11 cellular contexts compared by ENCODE assay signal in genomic region chr2:174059178-174059874, GRCh38.
DNase-seq lines count a peak whose midpoint lies in the region; ATAC-seq and TF ChIP-seq lines count a peak whose summit lies in the region.
"Had no signal": no experiment of that assay in that cellular context is flagged by ENCODE, and none has a peak within 500 bp of the region (broad histone marks: within the 10 kb centered on the region; RNA-seq: fewer than 3 reads in every experiment).

No MANE protein-coding gene starts in this region.

- H3K27me3 Mint-ChIP-seq in CD14-positive monocyte (ENCODE audit: low read depth in 3 of 3) = peaks cover 0 to 4% (median 2%) of the 10 kb centered on the region in 3 donors
- peaks cover 8% of the 10 kb centered on the region for H3K27me3 Mint-ChIP-seq in activated CD4-positive, alpha-beta T cell treated with anti-CD3 and anti-CD28 coated beads, Interleukin-2, amount 10 ng/mL, durations not matched to agents 7 days and 5 days

- no peaks in the 10 kb centered on the region for H4K20me1 ChIP-seq in MM.1S (ENCODE audit: insufficient read depth, low read length)

- peak overlapping the region; percentile 73 for H3K56ac ChIP-seq in mesendoderm (ENCODE audit: low read length)

- H2BK5ac ChIP-seq in mesendoderm (ENCODE audit: low read length) = peak overlapping the region; percentile 64

- no peak overlapping the region for H4K5ac ChIP-seq in mesendoderm (ENCODE audit: low read length)

- H3K27ac ChIP-seq in mesendoderm (ENCODE audit: low read depth, low read length) = peak overlapping the region; percentile 50
- no peak overlapping the region for H3K27ac ChIP-seq in right atrium auricular region
- H3K27ac ChIP-seq in MM.1S (ENCODE audit: low read length) = no peak overlapping the region
- H3K27ac ChIP-seq: lower lobe of right lung had no signal

- H2AK5ac ChIP-seq in mesendoderm (ENCODE audit: low read length) = peak overlapping the region; percentile 52

- H3K4me1 Mint-ChIP-seq in CD14-positive monocyte = peaks cover 10% of the 10 kb centered on the region
- H3K4me1 Mint-ChIP-seq in activated CD4-positive, alpha-beta T cell treated with anti-CD3 and anti-CD28 coated beads, Interleukin-2, amount 10 ng/mL, durations not matched to agents 7 days and 5 days = no peaks in the 10 kb centered on the region

- intact Hi-C loops in CD14-positive monocyte (cut with micrococcal nuclease) = no loop called here

- no peak for ATAC-seq in GM19467 (IDR thresholded peaks at IDR 0.05; ENCODE audit: unreplicated experiment)

- no peak for TF ChIP-seq CTCF in CD14-positive monocyte (IDR thresholded peaks at IDR 0.05)
- no peak for TF ChIP-seq CTCF in right atrium auricular region (IDR thresholded peaks at IDR 0.05)
- TF ChIP-seq CTCF in MM.1S (IDR thresholded peaks at IDR 0.05; ENCODE audit: low read length) = no peak

- H3K4me2 ChIP-seq in mesendoderm (ENCODE audit: low read length) (no peak overlapping the region), MM.1S (ENCODE audit: low read depth, low read length) (no peak overlapping the region)

- no peaks in the 10 kb centered on the region for H3K79me1 ChIP-seq in mesendoderm (ENCODE audit: low read length)

- peak overlapping the region; percentile 62 for H2BK120ac ChIP-seq in mesendoderm (ENCODE audit: low read depth, low read length)

- CTCF ChIA-PET in activated CD4-positive, alpha-beta T cell treated with anti-CD3 and anti-CD28 coated beads, Interleukin-2, amount 10 ng/mL, durations not matched to agents 7 days and 5 days (lab: Charles Lee) = interaction anchor here (1.5 to 1.8 kb wide), 2 partner anchors 13 to 16 kb away, joined by 4 to 5 read pairs; no protein-coding TSS in a partner anchor

- no peaks in the 10 kb centered on the region for H3F3A ChIP-seq in MM.1S (ENCODE audit: insufficient read depth, low read length)

- H4K8ac ChIP-seq in mesendoderm (ENCODE audit: low read depth, low read length) = no peak overlapping the region

- H2AFZ ChIP-seq in MM.1S (ENCODE audit: low read length) = no peak overlapping the region

- no peak overlapping the region for H3K4ac ChIP-seq in mesendoderm (ENCODE audit: low read depth, low read length)

- POLR2A ChIA-PET in activated CD4-positive, alpha-beta T cell treated with anti-CD3 and anti-CD28 coated beads, Interleukin-2, amount 10 ng/mL, durations not matched to agents 7 days and 5 days (lab: Charles Lee) = no interaction called here

- WGBS in mesendoderm (ENCODE audit: extremely low coverage, insufficient coverage, low lambda C conversion rate) = 100% methylated on average over 1 of the region's 6 CpGs

- H3K9me3 ChIP-seq in right atrium auricular region (no peaks in the 10 kb centered on the region), MM.1S (replicated peaks; ENCODE audit: insufficient read depth, low read length) (no peaks in the 10 kb centered on the region)
- H3K9me3 ChIP-seq: lower lobe of right lung had no signal

- H3K9me3 Mint-ChIP-seq in CD14-positive monocyte = peaks cover 4 to 16% (median 11%) of the 10 kb centered on the region in 7 donors
- peaks cover 17% of the 10 kb centered on the region for H3K9me3 Mint-ChIP-seq in activated CD4-positive, alpha-beta T cell treated with anti-CD3 and anti-CD28 coated beads, Interleukin-2, amount 10 ng/mL, durations not matched to agents 7 days and 5 days

- H3K27ac Mint-ChIP-seq in CD14-positive monocyte = peak overlapping the region; percentile 17 to 77 (median 46)
- H3K27ac Mint-ChIP-seq in activated CD4-positive, alpha-beta T cell treated with anti-CD3 and anti-CD28 coated beads, Interleukin-2, amount 10 ng/mL, durations not matched to agents 7 days and 5 days = no peak overlapping the region
- H3K27ac Mint-ChIP-seq: H9 had no signal

- no peak overlapping the region for H3K9ac ChIP-seq in mesendoderm (ENCODE audit: low read length)
- H3K9ac ChIP-seq in MM.1S (ENCODE audit: low read length) = no peak overlapping the region

- no peaks in the 10 kb centered on the region for H3K36me3 Mint-ChIP-seq in CD14-positive monocyte
- peaks cover 6% of the 10 kb centered on the region for H3K36me3 Mint-ChIP-seq in activated CD4-positive, alpha-beta T cell treated with anti-CD3 and anti-CD28 coated beads, Interleukin-2, amount 10 ng/mL, durations not matched to agents 7 days and 5 days (ENCODE audit: low read depth)

- H3K27me3 ChIP-seq in mesendoderm (ENCODE audit: insufficient read depth, low read length, poor library complexity) = no peaks in the 10 kb centered on the region
- H3K27me3 ChIP-seq in right atrium auricular region = no peaks in the 10 kb centered on the region
- no peaks in the 10 kb centered on the region for H3K27me3 ChIP-seq in MM.1S (replicated peaks; ENCODE audit: insufficient read depth, low read length)

- no peak overlapping the region for H3K4me3 Mint-ChIP-seq in CD14-positive monocyte
- no peak overlapping the region for H3K4me3 Mint-ChIP-seq in activated CD4-positive, alpha-beta T cell treated with anti-CD3 and anti-CD28 coated beads, Interleukin-2, amount 10 ng/mL, durations not matched to agents 7 days and 5 days
- H3K4me3 Mint-ChIP-seq: H9 had no signal

- H3K23ac ChIP-seq in mesendoderm (ENCODE audit: low read length) = no peak overlapping the region

- H3K18ac ChIP-seq in mesendoderm (ENCODE audit: low read length) = peak overlapping the region; percentile 8

- H3K4me3 ChIP-seq in mesendoderm (ENCODE audit: low read length) (no peak overlapping the region), right atrium auricular region (no peak overlapping the region), MM.1S (ENCODE audit: low read length) (no peak overlapping the region)
- H3K4me3 ChIP-seq: lower lobe of right lung had no signal

- H3K79me2 ChIP-seq in mesendoderm (ENCODE audit: control insufficient read depth, insufficient read depth, low read length) (no peaks in the 10 kb centered on the region), MM.1S (ENCODE audit: low read length) (no peaks in the 10 kb centered on the region)

- DNase-seq in CD14-positive monocyte (ENCODE audit: low spot score) = peak; percentile 58
- peak; percentile 86 for DNase-seq in MV-4-11 (lab: John Stamatoyannopoulos, UW)
- DNase-seq in dermis blood vessel endothelial cell = peak; percentile 95
- no peak for DNase-seq in mesendoderm
- DNase-seq in right atrium auricular region (ENCODE audit: low spot score) = no peak
- no peak for DNase-seq in MM.1S
- no peak for DNase-seq in activated CD4-positive, alpha-beta T cell treated with anti-CD3 and anti-CD28 coated beads, Interleukin-2, amount 10 ng/mL, durations not matched to agents 7 days and 5 days
- DNase-seq: activated effector memory CD4-positive, alpha-beta T cell treated with anti-CD3 and anti-CD28 coated beads, Interleukin-2, amount 50 U/mL, for 16 hours; H9; lower lobe of right lung had no signal

- H2BK15ac ChIP-seq in mesendoderm (replicated peaks; ENCODE audit: low read depth) = no peak overlapping the region

- H3K4me1 ChIP-seq in mesendoderm (ENCODE audit: control insufficient read depth, low read depth, low read length) (peaks cover 11% of the 10 kb centered on the region), right atrium auricular region (peaks cover 0 to 5% of the 10 kb centered on the region in 2 donors), MM.1S (ENCODE audit: low read length) (no peaks in the 10 kb centered on the region)

- H3K36me3 ChIP-seq in mesendoderm (ENCODE audit: control insufficient read depth, insufficient read depth, low read length) (no peaks in the 10 kb centered on the region), right atrium auricular region (no peaks in the 10 kb centered on the region), MM.1S (replicated peaks; ENCODE audit: insufficient read depth, low read length) (no peaks in the 10 kb centered on the region)
- H3K36me3 ChIP-seq: lower lobe of right lung had no signal

- no peaks in the 10 kb centered on the region for H3K9me2 ChIP-seq in MM.1S (replicated peaks; ENCODE audit: insufficient read depth, low read length)

Comparison
In these comparisons a context has a peak if more than half of its experiments do, and no peak if none do; other contexts are left out.
1. DNase-seq: peak in CD14-positive monocyte (single experiment), MV-4-11 (single experiment) and dermis blood vessel endothelial cell (single experiment); none in mesendoderm (single experiment), right atrium auricular region (single experiment), MM.1S (single experiment) and activated CD4-positive, alpha-beta T cell treated with anti-CD3 and anti-CD28 coated beads, Interleukin-2, amount 10 ng/mL, durations not matched to agents 7 days and 5 days (single experiment).